26 cellular contexts compared by ENCODE assay signal in genomic region chr6:75778757-75779156, GRCh38.
"Had no signal": no experiment of that assay in that cellular context is flagged by ENCODE, and none has a peak within 500 bp of the region (broad histone marks: within the 10 kb centered on the region; RNA-seq: fewer than 3 reads in every experiment).

No MANE protein-coding gene starts in this region.

- H3K36me3 ChIP-seq: stomach, suprapubic skin, thoracic aorta, thyroid gland, tibial artery, tibial nerve, transverse colon, upper lobe of left lung, upper lobe of right lung, uterus, vagina had no signal

- DNase-seq: stimulated activated CD4-positive, alpha-beta T cell treated with anti-CD3 and anti-CD28 coated beads, Interleukin-2, amount 100 ng/mL, for 48 hours; stimulated activated CD4-positive, alpha-beta T cell treated with anti-CD3 and anti-CD28 coated beads, Interleukin-4, amount 100 ng/mL, for 1 hour; stimulated activated CD4-positive, alpha-beta T cell treated with anti-CD3 and anti-CD28 coated beads, Interleukin-4, amount 100 ng/mL, for 24 hours; stimulated activated CD4-positive, alpha-beta T cell treated with anti-CD3 and anti-CD28 coated beads, Interleukin-4, amount 100 ng/mL, for 4 hours; stimulated activated CD8-positive, alpha-beta memory T cell treated with anti-CD3 and anti-CD28 coated beads, Interleukin-4, amount 100 ng/mL, for 48 hours; stimulated activated naive B cell treated with anti-CD40 and anti-IgM and Interleukin-4, amounts not matched to agents 10 μg/mL and 1 μg/mL and 100 μg/mL, for 72 hours; stimulated activated naive CD4-positive, alpha-beta T cell; stimulated activated naive CD4-positive, alpha-beta T cell treated with Interleukin-2 at 50 U/mL for 16 hours; stimulated activated naive CD8-positive, alpha-beta T cell treated with anti-CD3 and anti-CD28 coated beads, Interleukin-15, amount 100 ng/mL, for 72 hours; stimulated activated naive CD8-positive, alpha-beta T cell treated with anti-CD3 and anti-CD28 coated beads, Interleukin-15, Interleukin-2, amounts not matched to agents 100 U/mL and 50 U/mL, for 24 hours; stomach; substantia nigra; thyroid gland; tibial artery; transverse colon; trophoblast cell; upper lobe of left lung; upper lobe of right lung; uterus had no signal

- H3K27me3 ChIP-seq: stomach, suprapubic skin, thyroid gland, tibial artery, tibial nerve, transverse colon, upper lobe of left lung, upper lobe of right lung, uterus, vagina had no signal

- FAIRE-seq: urothelium cell line had no signal

- H3K4me3 ChIP-seq: stomach, suprapubic skin, thoracic aorta, thyroid gland, tibial artery, tibial nerve, transverse colon, upper lobe of left lung, upper lobe of right lung, uterus, vagina had no signal

- H3K27ac ChIP-seq: stomach, suprapubic skin, thoracic aorta, thyroid gland, tibial artery, tibial nerve, transverse colon, upper lobe of left lung, upper lobe of right lung, uterus, vagina had no signal

- H3K9me3 ChIP-seq: stomach, suprapubic skin, thoracic aorta, thyroid gland, tibial artery, tibial nerve, transverse colon, upper lobe of left lung, upper lobe of right lung, uterus, vagina had no signal

- ATAC-seq: stimulated activated effector memory CD8-positive, alpha-beta T cell treated with anti-CD3 and anti-CD28 coated beads, Interleukin-12 subunit alpha, Interleukin-12 subunit beta, amount 100 ng/mL, for 72 hours; stimulated activated memory B cell treated with anti-CD40 and anti-IgM and Interleukin-4, amounts not matched to agents 10 μg/mL and 1 μg/mL and 100 μg/mL, for 72 hours; stimulated activated naive B cell treated with anti-CD40 and anti-IgM and Interleukin-4, amounts not matched to agents 10 μg/mL and 1 μg/mL and 100 μg/mL, for 72 hours; stimulated activated naive CD8-positive, alpha-beta T cell treated with anti-CD3 and anti-CD28 coated beads, Interleukin-15, amount 100 ng/mL, for 72 hours; stimulated activated naive CD8-positive, alpha-beta T cell treated with anti-CD3 and anti-CD28 coated beads, Interleukin-15, Interleukin-2, amounts not matched to agents 100 U/mL and 50 U/mL, for 24 hours; upper lobe of right lung had no signal

- H3K4me1 ChIP-seq: suprapubic skin, tibial nerve, transverse colon, upper lobe of right lung, uterus, vagina had no signal
